ENCODE assay signal across 7 cellular contexts in the genomic region with DNA sequence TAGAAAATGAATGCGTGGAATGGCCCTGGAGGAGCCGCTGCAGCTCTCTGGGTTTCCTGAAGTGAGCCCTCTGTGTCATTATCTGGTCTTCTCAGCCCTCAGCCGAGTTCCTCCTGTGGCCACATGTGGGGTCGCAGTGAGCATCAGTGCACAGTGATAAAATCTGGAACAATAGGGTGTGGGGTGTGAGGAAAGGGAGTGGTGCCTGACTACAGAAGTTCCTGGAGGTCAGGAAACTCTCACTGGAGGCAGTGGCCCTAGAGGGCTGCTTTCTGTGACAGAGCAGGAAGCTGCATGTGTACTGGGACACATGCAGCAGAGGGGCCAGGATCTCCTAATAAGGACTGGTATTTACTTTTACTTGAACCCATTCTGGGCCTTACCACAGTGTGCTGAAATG.
DNase-seq lines count a peak whose midpoint lies in the region; ATAC-seq, FAIRE-seq and TF ChIP-seq lines count a peak whose summit lies in the region.
"Not testable (repeated sequence)": the region's sequence is repeated elsewhere in the genome, so short reads cannot be mapped to it uniquely, and the experiment has no call there.

No MANE protein-coding gene starts in this region.

- not testable (repeated sequence) for H3K18ac ChIP-seq in trophoblast cell (ENCODE audit: low read length)

- DNase-seq in HFFc6 (peak; percentile 49), PC-3 (peak; percentile 57), cardiac fibroblast (ENCODE audit: low read depth in 2 of 2) (peak; percentile 37 to 84), fibroblast of pulmonary artery (ENCODE audit: low read depth) (peak; percentile 60), kidney (peak; percentile 13), trophoblast cell (peak; percentile 10 to 39)
- DNase-seq in activated CD8-positive, alpha-beta T cell treated with anti-CD3 and anti-CD28 coated beads, Interleukin-2, amount 10 ng/mL, durations not matched to agents 7 days and 5 days, result peak; percentile 27

- not testable (repeated sequence) for H4K91ac ChIP-seq in trophoblast cell (ENCODE audit: low read depth, low read length)

- H3K79me1 ChIP-seq in trophoblast cell (ENCODE audit: low read length), result not testable (repeated sequence)

- not testable (repeated sequence) for H3K4ac ChIP-seq in trophoblast cell (ENCODE audit: low read depth, low read length)

- not testable (repeated sequence) for H3K36me3 Mint-ChIP-seq in HFFc6 (ENCODE audit: low read depth); activated CD8-positive, alpha-beta T cell treated with anti-CD3 and anti-CD28 coated beads, Interleukin-2, amount 10 ng/mL, durations not matched to agents 7 days and 5 days (ENCODE audit: low read depth)

- peak overlapping the region; percentile 65 for H3K27ac ChIP-seq in PC-3 (ENCODE audit: low read length)
- not testable (repeated sequence) for H3K27ac ChIP-seq in kidney (ENCODE audit: low read depth in 2 of 2, low read length in 2 of 2); trophoblast cell (ENCODE audit: low read depth, low read length)

- not testable (repeated sequence) for H3K4me3 ChIP-seq in PC-3 (ENCODE audit: low read length); cardiac fibroblast (replicated peaks in 1 of 2; ENCODE audit: low read depth in 2 of 2, low read length in 2 of 2); fibroblast of pulmonary artery (replicated peaks; ENCODE audit: low read depth, low read length); kidney (ENCODE audit: low read length in 2 of 2); trophoblast cell (ENCODE audit: low read depth, low read length)

- FAIRE-seq in kidney (lab: Jason Lieb, UNC), result not testable (repeated sequence)

- H2AK5ac ChIP-seq in trophoblast cell (ENCODE audit: low read length), result not testable (repeated sequence)

- not testable (repeated sequence) for H2AFZ ChIP-seq in PC-3 (ENCODE audit: low read length); trophoblast cell (ENCODE audit: insufficient read depth, low read length, poor library complexity)

- no CpG with 5 or more reads among the region's 4 CpGs for WGBS in trophoblast cell (ENCODE audit: extremely low coverage, insufficient coverage, insufficient read length)

- peak overlapping the region; percentile 91 for H3K27ac Mint-ChIP-seq in HFFc6
- H3K27ac Mint-ChIP-seq in activated CD8-positive, alpha-beta T cell treated with anti-CD3 and anti-CD28 coated beads, Interleukin-2, amount 10 ng/mL, durations not matched to agents 7 days and 5 days, result peak overlapping the region; percentile 72

- H2BK12ac ChIP-seq in trophoblast cell (ENCODE audit: low read length), result not testable (repeated sequence)

- H3K4me1 Mint-ChIP-seq in HFFc6 (ENCODE audit: low read depth), result peaks cover 15% of the 10 kb centered on the region
- H3K4me1 Mint-ChIP-seq in activated CD8-positive, alpha-beta T cell treated with anti-CD3 and anti-CD28 coated beads, Interleukin-2, amount 10 ng/mL, durations not matched to agents 7 days and 5 days (ENCODE audit: low read depth), result peaks cover 22% of the 10 kb centered on the region

- H3K4me1 ChIP-seq in PC-3 (ENCODE audit: insufficient read depth, low read length), result peaks cover 20% of the 10 kb centered on the region
- not testable (repeated sequence) for H3K4me1 ChIP-seq in kidney (ENCODE audit: control insufficient read depth in 1 of 2, insufficient read depth in 1 of 2, low read depth in 1 of 2, low read length in 2 of 2); trophoblast cell (ENCODE audit: control insufficient read depth in 1 of 2, insufficient read depth in 2 of 2, low read length in 2 of 2)

- CTCF ChIA-PET in PC-3 (lab: Charles Lee); activated CD8-positive, alpha-beta T cell treated with anti-CD3 and anti-CD28 coated beads, Interleukin-2, amount 10 ng/mL, durations not matched to agents 7 days and 5 days (lab: Charles Lee): not testable (repeated sequence)

- not testable (repeated sequence) for H4K20me1 ChIP-seq in PC-3 (ENCODE audit: low read length)

- not testable (repeated sequence) for H2BK5ac ChIP-seq in trophoblast cell (ENCODE audit: low read depth, low read length, poor library complexity)

- intact Hi-C loops in PC-3 (cut with micrococcal nuclease); kidney (cut with DNase I): not testable (repeated sequence)

- H3F3A ChIP-seq in PC-3 (ENCODE audit: low read length, unreplicated experiment), result not testable (repeated sequence)

- ATAC-seq in PC-3; activated CD8-positive, alpha-beta T cell treated with anti-CD3 and anti-CD28 coated beads, Interleukin-2, amount 10 ng/mL, durations not matched to agents 7 days and 5 days: not testable (repeated sequence)

- not testable (repeated sequence) for H3K4me2 ChIP-seq in PC-3 (ENCODE audit: low read length); trophoblast cell (ENCODE audit: low read length)

- H3K79me2 ChIP-seq in PC-3 (ENCODE audit: low read length); trophoblast cell (ENCODE audit: control insufficient read depth, insufficient read depth, low read length, poor library complexity): not testable (repeated sequence)

- H3K9me2 ChIP-seq in PC-3 (replicated peaks; ENCODE audit: low read length), result not testable (repeated sequence)

- not testable (repeated sequence) for H3K9me3 ChIP-seq in PC-3 (ENCODE audit: low read length); kidney (ENCODE audit: control insufficient read depth in 1 of 2, low read length in 2 of 2); trophoblast cell (ENCODE audit: insufficient read depth, low read depth, low read length)

- H3K9me3 Mint-ChIP-seq in HFFc6; activated CD8-positive, alpha-beta T cell treated with anti-CD3 and anti-CD28 coated beads, Interleukin-2, amount 10 ng/mL, durations not matched to agents 7 days and 5 days (ENCODE audit: insufficient read depth): not testable (repeated sequence)

- not testable (repeated sequence) for H4K12ac ChIP-seq in trophoblast cell (ENCODE audit: low read depth, low read length)

- not testable (repeated sequence) for BruUV-seq in PC-3 (replicated peaks; lab: Mats Ljungman, UMichigan)

- not testable (repeated sequence) for H3K36me3 ChIP-seq in PC-3 (ENCODE audit: low read depth, low read length); kidney (ENCODE audit: control insufficient read depth in 1 of 2, insufficient read depth in 2 of 2, low read length in 2 of 2); trophoblast cell (ENCODE audit: control insufficient read depth in 1 of 2, insufficient read depth in 2 of 2, low read length in 2 of 2)

- H3K27me3 ChIP-seq in PC-3 (ENCODE audit: low read length); trophoblast cell (ENCODE audit: insufficient read depth, low read length): not testable (repeated sequence)

- not testable (repeated sequence) for H3K9ac ChIP-seq in PC-3 (ENCODE audit: low read length); kidney (ENCODE audit: low read length in 2 of 2); trophoblast cell (ENCODE audit: low read length)

- H4K8ac ChIP-seq in trophoblast cell (ENCODE audit: low read depth, low read length), result not testable (repeated sequence)

- not testable (repeated sequence) for H2BK120ac ChIP-seq in trophoblast cell (ENCODE audit: insufficient read depth, low read length, poor library complexity)

- H3K14ac ChIP-seq in trophoblast cell (ENCODE audit: low read length), result not testable (repeated sequence)

- not testable (repeated sequence) for H3K27me3 Mint-ChIP-seq in HFFc6 (ENCODE audit: insufficient read depth); activated CD8-positive, alpha-beta T cell treated with anti-CD3 and anti-CD28 coated beads, Interleukin-2, amount 10 ng/mL, durations not matched to agents 7 days and 5 days (ENCODE audit: low read depth)

- TF ChIP-seq CTCF in HFFc6 (IDR thresholded peaks at IDR 0.05); PC-3 (conservative IDR thresholded peaks at IDR 0.05; ENCODE audit: low read depth, low read length); cardiac fibroblast (IDR thresholded peaks at IDR 0.05; ENCODE audit: low read depth, low read length); fibroblast of pulmonary artery (IDR thresholded peaks at IDR 0.05; ENCODE audit: low read length, missing control alignments); kidney (IDR thresholded peaks at IDR 0.05; ENCODE audit: borderline replicate concordance, extremely low read depth, insufficient read depth): not testable (repeated sequence)

- POLR2A ChIA-PET in PC-3 (lab: Charles Lee; ENCODE audit: unreplicated experiment); activated CD8-positive, alpha-beta T cell treated with anti-CD3 and anti-CD28 coated beads, Interleukin-2, amount 10 ng/mL, durations not matched to agents 7 days and 5 days (lab: Charles Lee): not testable (repeated sequence)

- H3K23ac ChIP-seq in trophoblast cell (ENCODE audit: low read length), result not testable (repeated sequence)

- not testable (repeated sequence) for H3K4me3 Mint-ChIP-seq in HFFc6; activated CD8-positive, alpha-beta T cell treated with anti-CD3 and anti-CD28 coated beads, Interleukin-2, amount 10 ng/mL, durations not matched to agents 7 days and 5 days
